Comparison of ENCODE assay signal across 8 cellular contexts in the genomic region with DNA sequence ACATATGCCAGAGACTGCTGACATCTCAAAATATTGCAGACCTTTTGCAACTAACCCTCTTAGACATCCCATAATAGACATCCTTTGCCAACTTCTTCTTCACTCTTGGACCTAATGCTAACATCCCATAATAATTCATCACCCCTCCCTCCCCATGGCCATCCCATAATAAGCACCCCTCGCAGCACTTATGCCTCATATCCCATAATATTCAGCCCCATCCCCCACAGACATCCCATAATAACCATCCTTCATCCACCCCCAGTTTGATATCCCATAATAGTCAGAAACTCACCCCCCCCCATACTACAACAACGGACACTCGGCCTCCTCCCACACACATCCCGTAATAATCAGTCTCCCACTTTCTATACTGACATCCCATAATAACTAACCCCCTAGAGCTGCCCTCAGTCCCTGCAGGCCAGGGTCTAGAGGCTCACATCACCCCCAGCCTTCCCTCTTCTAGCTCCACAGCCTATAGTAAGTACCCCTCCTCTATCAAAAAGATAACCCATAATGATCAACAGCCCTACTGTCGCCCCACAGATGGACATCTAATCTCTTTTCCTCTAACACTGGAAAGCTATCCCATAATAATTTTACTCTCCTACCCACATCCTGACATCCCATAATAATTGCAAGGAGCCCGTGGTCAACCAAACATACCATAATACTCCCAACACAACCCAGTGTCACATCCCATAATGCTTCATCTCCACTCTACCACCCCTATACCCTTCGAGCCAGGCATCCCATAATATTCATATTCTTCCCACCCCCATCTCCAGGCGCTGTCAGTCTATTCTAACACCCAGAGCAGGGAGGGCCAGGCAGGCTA. TPM values are rescaled to one million over a fixed set of nuclear protein-coding genes. Genes with fewer than 3 reads are reported as not detected.
DNase-seq lines count a peak whose midpoint lies in the region; ATAC-seq lines count a peak whose summit lies in the region.

No MANE protein-coding gene starts in this region.

- H3K27ac Mint-ChIP-seq in effector memory CD8-positive, alpha-beta T cell = no peak overlapping the region
- no peak overlapping the region for H3K27ac Mint-ChIP-seq in natural killer cell treated with Interleukin-12 subunit alpha and Interleukin-12 subunit beta and Interleukin-15 and Interleukin-18, amount 100 ng/mL, for 72 hours

- no peaks in the 10 kb centered on the region for H3K9me3 Mint-ChIP-seq in effector memory CD8-positive, alpha-beta T cell
- no peaks in the 10 kb centered on the region for H3K9me3 Mint-ChIP-seq in natural killer cell treated with Interleukin-12 subunit alpha and Interleukin-12 subunit beta and Interleukin-15 and Interleukin-18, amount 100 ng/mL, for 72 hours

- DNase-seq in GM03348 (ENCODE audit: low spot score) (peak; percentile 44), HS-5 (ENCODE audit: low read depth) (peak; percentile 72), NCI-H526 (lab: John Stamatoyannopoulos, UW) (peak; percentile 94 to 96)
- DNase-seq in activated CD4-positive, alpha-beta T cell treated with anti-CD3 and anti-CD28 coated beads for 4 hours = peak; percentile 61 to 64
- peak; percentile 68 to 71 (median 69) for DNase-seq in effector memory CD8-positive, alpha-beta T cell
- DNase-seq in natural killer cell treated with Interleukin-12 subunit alpha and Interleukin-12 subunit beta and Interleukin-15 and Interleukin-18, amount 100 ng/mL, for 72 hours (ENCODE audit: low spot score) = no peak

- ATAC-seq in effector memory CD8-positive, alpha-beta T cell (replicated peaks) = peak; percentile 59
- ATAC-seq in natural killer cell treated with Interleukin-12 subunit alpha and Interleukin-12 subunit beta and Interleukin-15 and Interleukin-18, amount 100 ng/mL, for 72 hours = peak; percentile 38 to 55
- ATAC-seq in HG02571 (IDR thresholded peaks at IDR 0.05; ENCODE audit: unreplicated experiment) = no peak

- H3K27me3 Mint-ChIP-seq in effector memory CD8-positive, alpha-beta T cell = no peaks in the 10 kb centered on the region
- H3K27me3 Mint-ChIP-seq in natural killer cell treated with Interleukin-12 subunit alpha and Interleukin-12 subunit beta and Interleukin-15 and Interleukin-18, amount 100 ng/mL, for 72 hours = no peaks in the 10 kb centered on the region

- no peaks in the 10 kb centered on the region for H3K36me3 ChIP-seq in urinary bladder (ENCODE audit: insufficient read depth)

- peak overlapping the region; percentile 76 for H3K27ac ChIP-seq in urinary bladder (ENCODE audit: low read depth)

- H3K4me1 ChIP-seq in urinary bladder (ENCODE audit: insufficient read depth) = peaks cover 3% of the 10 kb centered on the region

- WGBS in urinary bladder = 4% methylated on average over 8 of the region's 8 CpGs

- H3K4me1 Mint-ChIP-seq in effector memory CD8-positive, alpha-beta T cell (ENCODE audit: low read depth in 2 of 2) = peaks cover 43 to 49% of the 10 kb centered on the region in 2 donors
- peaks cover 44 to 49% of the 10 kb centered on the region in 2 donors for H3K4me1 Mint-ChIP-seq in natural killer cell treated with Interleukin-12 subunit alpha and Interleukin-12 subunit beta and Interleukin-15 and Interleukin-18, amount 100 ng/mL, for 72 hours (ENCODE audit: low read depth in 2 of 2)

- no peak overlapping the region for H3K4me3 ChIP-seq in urinary bladder (ENCODE audit: low read depth, low read length)

- no peak overlapping the region for H3K4me3 Mint-ChIP-seq in effector memory CD8-positive, alpha-beta T cell
- H3K4me3 Mint-ChIP-seq in natural killer cell treated with Interleukin-12 subunit alpha and Interleukin-12 subunit beta and Interleukin-15 and Interleukin-18, amount 100 ng/mL, for 72 hours = no peak overlapping the region

- H3K36me3 Mint-ChIP-seq in effector memory CD8-positive, alpha-beta T cell (ENCODE audit: insufficient read depth) = peaks cover 20% of the 10 kb centered on the region
- peaks cover 11% of the 10 kb centered on the region for H3K36me3 Mint-ChIP-seq in natural killer cell treated with Interleukin-12 subunit alpha and Interleukin-12 subunit beta and Interleukin-15 and Interleukin-18, amount 100 ng/mL, for 72 hours

RNA-seq across cellular contexts. Expression of a gene that starts 0.8 kb away (rescaled TPM):
- 100 to 1,000 TPM; 239 to 352 TPM for total RNA-seq in natural killer cell treated with Interleukin-12 subunit alpha and Interleukin-12 subunit beta and Interleukin-15 and Interleukin-18, amount 100 ng/mL, for 72 hours
- 142 TPM for total RNA-seq in urinary bladder
- polyA plus RNA-seq in urinary bladder = 135 TPM

RNA-seq across cellular contexts. Expression of a gene that starts 27.8 kb away (rescaled TPM):
- 10 to 100 TPM in 1 of 2 donors, 1 to 10 TPM in 1; 5.6 to 10.6 TPM for total RNA-seq in natural killer cell treated with Interleukin-12 subunit alpha and Interleukin-12 subunit beta and Interleukin-15 and Interleukin-18, amount 100 ng/mL, for 72 hours
- total RNA-seq in urinary bladder = 1.7 TPM
- 2.2 TPM for polyA plus RNA-seq in urinary bladder

RNA-seq across cellular contexts. Expression of a gene that starts 39.3 kb away (rescaled TPM):
- total RNA-seq in natural killer cell treated with Interleukin-12 subunit alpha and Interleukin-12 subunit beta and Interleukin-15 and Interleukin-18, amount 100 ng/mL, for 72 hours = 1 to 10 TPM in 1 of 2 donors, under 1 TPM in 1; 0.98 to 2.1 TPM
- total RNA-seq in urinary bladder = 1.1 TPM
- 1.0 TPM for polyA plus RNA-seq in urinary bladder

RNA-seq across cellular contexts. Expression of a gene that starts 39.9 kb away (rescaled TPM):
- 100 to 1,000 TPM; 103 to 201 TPM for total RNA-seq in natural killer cell treated with Interleukin-12 subunit alpha and Interleukin-12 subunit beta and Interleukin-15 and Interleukin-18, amount 100 ng/mL, for 72 hours
- 9.0 TPM for total RNA-seq in urinary bladder
- 18.7 TPM for polyA plus RNA-seq in urinary bladder

RNA-seq across cellular contexts. Expression of a gene that starts 52.1 kb away (rescaled TPM):
- 10 to 100 TPM; 28.0 to 30.5 TPM for total RNA-seq in natural killer cell treated with Interleukin-12 subunit alpha and Interleukin-12 subunit beta and Interleukin-15 and Interleukin-18, amount 100 ng/mL, for 72 hours
- 9.7 TPM for total RNA-seq in urinary bladder
- 31.4 TPM for polyA plus RNA-seq in urinary bladder
